ENCODE assay signal across 1 cellular context in genomic region chr13:108895220-108895704, GRCh38.
TF ChIP-seq lines count a peak whose summit lies in the region.

No MANE protein-coding gene starts in this region.

TF ChIP-seq in K562, 482 proteins besides CTCF, POLR2A, EP300 and RAD21 (continued from another document):
- TF ChIP-seq, protein P1, sequence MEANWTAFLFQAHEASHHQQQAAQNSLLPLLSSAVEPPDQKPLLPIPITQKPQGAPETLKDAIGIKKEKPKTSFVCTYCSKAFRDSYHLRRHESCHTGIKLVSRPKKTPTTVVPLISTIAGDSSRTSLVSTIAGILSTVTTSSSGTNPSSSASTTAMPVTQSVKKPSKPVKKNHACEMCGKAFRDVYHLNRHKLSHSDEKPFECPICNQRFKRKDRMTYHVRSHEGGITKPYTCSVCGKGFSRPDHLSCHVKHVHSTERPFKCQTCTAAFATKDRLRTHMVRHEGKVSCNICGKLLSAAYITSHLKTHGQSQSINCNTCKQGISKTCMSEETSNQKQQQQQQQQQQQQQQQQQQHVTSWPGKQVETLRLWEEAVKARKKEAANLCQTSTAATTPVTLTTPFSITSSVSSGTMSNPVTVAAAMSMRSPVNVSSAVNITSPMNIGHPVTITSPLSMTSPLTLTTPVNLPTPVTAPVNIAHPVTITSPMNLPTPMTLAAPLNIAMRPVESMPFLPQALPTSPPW (CRISPR knock-in tag; IDR thresholded peaks at IDR 0.05), result no peak
- TF ChIP-seq KDM5B (IDR thresholded peaks at IDR 0.05; ENCODE audit: insufficient replicate concordance, low read depth, low read length) (no peak), SMAD1 (IDR thresholded peaks at IDR 0.05; ENCODE audit: low read depth, low read length, partially characterized antibody) (no peak)
